ENCODE assay signal across 8 cellular contexts in the genomic region with DNA sequence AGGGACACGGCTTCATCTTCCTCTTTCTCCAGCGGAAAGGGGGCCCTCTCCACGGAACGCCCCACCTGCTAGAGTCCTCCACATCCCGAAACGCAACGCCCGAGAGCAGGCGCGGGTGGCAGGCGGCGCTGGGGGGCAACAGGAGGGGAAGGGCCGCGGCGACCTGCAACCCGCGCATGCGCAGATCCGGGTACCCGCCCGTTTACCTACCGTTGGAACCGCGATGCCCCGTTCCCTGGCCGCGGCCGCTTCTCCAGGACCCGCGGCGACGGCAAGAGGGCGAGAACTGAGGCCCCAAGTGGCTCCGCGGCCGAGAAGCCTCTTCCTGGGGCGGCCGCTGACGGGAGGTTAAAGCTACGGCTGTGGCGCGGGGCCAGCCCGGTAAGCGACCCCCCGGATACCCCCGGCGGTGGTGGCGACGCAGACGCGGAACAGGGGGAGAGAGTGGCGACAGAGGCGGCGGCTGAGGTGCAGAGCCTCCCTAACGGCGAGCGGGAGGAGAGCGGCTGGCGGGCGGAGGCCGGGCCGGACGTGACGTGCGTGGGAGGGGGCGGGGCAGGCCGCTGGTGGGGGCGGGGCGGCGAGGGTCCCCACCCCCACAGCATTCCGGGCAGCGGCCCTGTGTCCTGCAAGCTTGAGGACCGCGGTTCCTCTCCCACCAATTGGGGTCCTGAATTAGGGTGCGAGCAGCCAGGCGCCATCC. TPM values are rescaled to one million over a fixed set of nuclear protein-coding genes. Genes with fewer than 3 reads are reported as not detected.
DNase-seq lines count a peak whose midpoint lies in the region; ATAC-seq and TF ChIP-seq lines count a peak whose summit lies in the region.

A gene (minus strand): TSS at position 508 of the 703 bp plus-strand sequence. CDS start 13,968 bp downstream, outside the sequence.

- H3K36me3 Mint-ChIP-seq in CD4-positive, alpha-beta memory T cell: peaks cover 0 to 14% of the 10 kb centered on the region in 2 donors
- H3K36me3 Mint-ChIP-seq in activated CD8-positive, alpha-beta memory T cell treated with anti-CD3 and anti-CD28 coated beads, Interleukin-2, amount 10 ng/mL, durations not matched to agents 7 days and 5 days: peaks cover 30% of the 10 kb centered on the region
- no peaks in the 10 kb centered on the region for H3K36me3 Mint-ChIP-seq in mesothelial cell of epicardium

- no peaks in the 10 kb centered on the region for H3K27me3 ChIP-seq in CD4-positive, alpha-beta memory T cell (ENCODE audit: insufficient read depth, low read length)
- H3K27me3 ChIP-seq in NT2/D1 (ENCODE audit: insufficient read depth, insufficient read length) (no peaks in the 10 kb centered on the region), endocrine pancreas (ENCODE audit: control insufficient read depth, insufficient read depth, low read length) (no peaks in the 10 kb centered on the region)

- peak; percentile 53 for ATAC-seq in GM19452 (IDR thresholded peaks at IDR 0.05; ENCODE audit: unreplicated experiment)
- ATAC-seq in HG03575 (IDR thresholded peaks at IDR 0.05; ENCODE audit: extremely low read depth, insufficient number of reproducible peaks, low FRiP score, unreplicated experiment): peak; percentile 1
- ATAC-seq in activated CD8-positive, alpha-beta memory T cell treated with anti-CD3 and anti-CD28 coated beads, Interleukin-2, amount 10 ng/mL, durations not matched to agents 7 days and 5 days: peak; percentile 76

- no peaks in the 10 kb centered on the region for H3K36me3 ChIP-seq in CD4-positive, alpha-beta memory T cell (ENCODE audit: insufficient read depth, low read length)
- H3K36me3 ChIP-seq in NT2/D1 (ENCODE audit: insufficient read depth, insufficient read length, low read length) (peaks cover 3% of the 10 kb centered on the region), endocrine pancreas (ENCODE audit: control insufficient read depth, insufficient read depth, low read length) (no peaks in the 10 kb centered on the region)

- peak within 1 kb of the TSS; percentile 98 for H3K27ac ChIP-seq in CD4-positive, alpha-beta memory T cell (ENCODE audit: low read depth, low read length)

- peaks cover 38 to 69% (median 52%) of the 10 kb centered on the region in 4 donors for H3K4me1 Mint-ChIP-seq in CD4-positive, alpha-beta memory T cell
- peaks cover 57% of the 10 kb centered on the region for H3K4me1 Mint-ChIP-seq in activated CD8-positive, alpha-beta memory T cell treated with anti-CD3 and anti-CD28 coated beads, Interleukin-2, amount 10 ng/mL, durations not matched to agents 7 days and 5 days
- H3K4me1 Mint-ChIP-seq in mesothelial cell of epicardium: peaks cover 37% of the 10 kb centered on the region

- H3K9ac ChIP-seq in NT2/D1 (ENCODE audit: insufficient read length, low read depth): peak within 1 kb of the TSS; percentile 85
- peak within 1 kb of the TSS; percentile 99 for H3K9ac ChIP-seq in endocrine pancreas (ENCODE audit: control insufficient read depth, insufficient read depth, low read length)

- CTCF ChIA-PET in CD4-positive, alpha-beta memory T cell (lab: Charles Lee; ENCODE audit: partially characterized antibody): interaction anchor here (1.3 to 8.1 kb wide), 3 partner anchors 11 to 44 kb away, joined by 4 to 136 read pairs (median 9); no protein-coding TSS in a partner anchor
- CTCF ChIA-PET in activated CD8-positive, alpha-beta memory T cell treated with anti-CD3 and anti-CD28 coated beads, Interleukin-2, amount 10 ng/mL, durations not matched to agents 7 days and 5 days (lab: Charles Lee): interaction anchor here (1.1 to 12.7 kb wide), 4 partner anchors 32 to 101 kb away, joined by 4 to 244 read pairs (median 26); no protein-coding TSS in a partner anchor

- DNase-seq in CD4-positive, alpha-beta memory T cell: peak; percentile 83 to 86 (median 85)
- no peak for DNase-seq in NT2/D1 (ENCODE audit: low read depth, low spot score)
- DNase-seq in activated CD8-positive, alpha-beta memory T cell treated with anti-CD3 and anti-CD28 coated beads, Interleukin-2, amount 10 ng/mL, durations not matched to agents 7 days and 5 days: peak; percentile 88
- DNase-seq in mesothelial cell of epicardium (ENCODE audit: low spot score in 2 of 2, unreplicated experiment in 2 of 2): peak; percentile 73 to 84
- DNase-seq in stimulated activated CD8-positive, alpha-beta memory T cell treated with anti-CD3 and anti-CD28 coated beads, Interleukin-2, amount 100 ng/mL, for 48 hours (ENCODE audit: low read depth in 2 of 2): peak; percentile 69 to 70

- H3K27ac Mint-ChIP-seq in CD4-positive, alpha-beta memory T cell: peak within 1 kb of the TSS; percentile 99 to 100 (median 99)
- H3K27ac Mint-ChIP-seq in activated CD8-positive, alpha-beta memory T cell treated with anti-CD3 and anti-CD28 coated beads, Interleukin-2, amount 10 ng/mL, durations not matched to agents 7 days and 5 days: peak within 1 kb of the TSS; percentile 98
- H3K27ac Mint-ChIP-seq in mesothelial cell of epicardium: peak within 1 kb of the TSS; percentile 99

- H3K4me3 Mint-ChIP-seq in CD4-positive, alpha-beta memory T cell: peak within 1 kb of the TSS; percentile 95 to 100 (median 100)
- peak within 1 kb of the TSS; percentile 96 for H3K4me3 Mint-ChIP-seq in activated CD8-positive, alpha-beta memory T cell treated with anti-CD3 and anti-CD28 coated beads, Interleukin-2, amount 10 ng/mL, durations not matched to agents 7 days and 5 days
- H3K4me3 Mint-ChIP-seq in mesothelial cell of epicardium: peak within 1 kb of the TSS; percentile 99

- peak within 1 kb of the TSS; percentile 68 to 83 for H3K4me3 ChIP-seq in CD4-positive, alpha-beta memory T cell (ENCODE audit: low read length in 2 of 2)
- H3K4me3 ChIP-seq in NT2/D1 (ENCODE audit: insufficient read length, low read depth) (peak within 1 kb of the TSS; percentile 75), endocrine pancreas (ENCODE audit: control insufficient read depth, insufficient read depth, low read length) (peak within 1 kb of the TSS; percentile 88)

- no peaks in the 10 kb centered on the region for H3K9me3 Mint-ChIP-seq in CD4-positive, alpha-beta memory T cell
- no peaks in the 10 kb centered on the region for H3K9me3 Mint-ChIP-seq in activated CD8-positive, alpha-beta memory T cell treated with anti-CD3 and anti-CD28 coated beads, Interleukin-2, amount 10 ng/mL, durations not matched to agents 7 days and 5 days (ENCODE audit: low read depth)
- no peaks in the 10 kb centered on the region for H3K9me3 Mint-ChIP-seq in mesothelial cell of epicardium

- peaks cover 51% of the 10 kb centered on the region for H3K4me1 ChIP-seq in CD4-positive, alpha-beta memory T cell (ENCODE audit: insufficient read depth, low read length)
- H3K4me1 ChIP-seq in NT2/D1 (ENCODE audit: insufficient read depth, insufficient read length) (no peaks in the 10 kb centered on the region), endocrine pancreas (ENCODE audit: control insufficient read depth, insufficient read depth, low read length) (no peaks in the 10 kb centered on the region)

- POLR2A ChIA-PET in CD4-positive, alpha-beta memory T cell (lab: Charles Lee; ENCODE audit: partially characterized antibody): interaction anchor here (1.5 to 2.8 kb wide), 2 partner anchors 278 to 432 kb away, joined by 4 to 13 read pairs; a partner anchor contains a TSS

- H3K27me3 Mint-ChIP-seq in CD4-positive, alpha-beta memory T cell: no peaks in the 10 kb centered on the region
- no peaks in the 10 kb centered on the region for H3K27me3 Mint-ChIP-seq in activated CD8-positive, alpha-beta memory T cell treated with anti-CD3 and anti-CD28 coated beads, Interleukin-2, amount 10 ng/mL, durations not matched to agents 7 days and 5 days
- H3K27me3 Mint-ChIP-seq in mesothelial cell of epicardium (ENCODE audit: low read depth): no peaks in the 10 kb centered on the region

- intact Hi-C loops in CD4-positive, alpha-beta memory T cell (cut with micrococcal nuclease): loop anchor here (1.0 to 10.0 kb wide), 3 partner anchors 278 to 542 kb away; a partner anchor contains a TSS

- no peaks in the 10 kb centered on the region for H3K9me3 ChIP-seq in CD4-positive, alpha-beta memory T cell (ENCODE audit: control insufficient read depth in 1 of 2, low read length in 2 of 2)
- H3K9me3 ChIP-seq in NT2/D1 (ENCODE audit: insufficient read depth, low read length) (no peaks in the 10 kb centered on the region), endocrine pancreas (ENCODE audit: control insufficient read depth, low read length) (no peaks in the 10 kb centered on the region)

- TF ChIP-seq CTCF in mesothelial cell of epicardium (IDR thresholded peaks at IDR 0.05; ENCODE audit: unreplicated experiment): no peak

RNA-seq across cellular contexts. Expression of the gene that starts here (rescaled TPM):
- total RNA-seq in CD4-positive, alpha-beta memory T cell: 10 to 100 TPM; 63.3 to 66.6 TPM
- 10 to 100 TPM; 14.4 to 27.7 TPM for polyA plus RNA-seq in CD4-positive, alpha-beta memory T cell
- total RNA-seq in activated CD8-positive, alpha-beta memory T cell treated with anti-CD3 and anti-CD28 coated beads, Interleukin-2, amount 10 ng/mL, durations not matched to agents 7 days and 5 days: 10 to 100 TPM; 31.4 to 38.8 TPM
- 52.5 to 57.9 TPM (median 56.4 TPM) in 3 replicates for total RNA-seq in mesothelial cell of epicardium

Comparison
In these comparisons a context has a peak if more than half of its experiments do, and no peak if none do; other contexts are left out.
1. ATAC-seq: peak in every context shown above with its lines; median percentile 76 in activated CD8-positive, alpha-beta memory T cell treated with anti-CD3 and anti-CD28 coated beads, Interleukin-2, amount 10 ng/mL, durations not matched to agents 7 days and 5 days; 53 in GM19452; 1 in HG03575.